1 cellular context compared by ENCODE assay signal in the genomic region with DNA sequence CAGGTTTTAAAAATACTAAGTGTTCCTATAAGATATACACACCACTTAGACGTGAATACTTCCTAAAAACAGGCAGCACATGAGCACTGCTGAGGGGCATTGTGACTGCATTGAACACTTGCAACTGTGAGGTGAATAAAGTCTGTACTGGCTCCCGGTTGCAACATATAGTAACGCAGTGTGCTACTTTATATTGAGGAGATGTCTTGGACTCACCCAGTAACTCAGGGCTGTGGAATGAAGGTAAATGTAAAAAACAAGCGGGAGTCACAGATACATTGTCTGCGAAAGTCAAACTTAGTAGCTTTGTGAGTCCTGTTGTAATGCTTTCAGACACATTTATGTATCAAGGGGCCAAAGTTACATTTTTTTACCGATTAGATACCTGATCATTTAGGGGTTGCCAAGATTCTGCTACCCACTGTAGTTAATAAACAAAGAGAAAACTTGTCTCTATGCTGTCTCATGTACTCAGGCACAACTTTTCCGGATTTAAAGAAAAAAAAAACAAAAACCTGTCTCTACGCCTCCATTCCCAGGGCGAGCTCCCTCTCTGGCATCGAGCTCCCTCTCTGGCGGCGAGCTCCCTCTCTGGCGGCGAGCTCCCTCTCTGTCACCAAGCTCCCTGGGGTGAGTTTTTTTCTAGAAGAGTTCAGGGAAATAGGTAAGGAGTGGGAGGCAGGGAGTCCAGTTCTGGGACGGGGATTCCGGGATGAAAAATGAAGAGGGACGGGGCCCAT.
TF ChIP-seq lines count a peak whose summit lies in the region.

No MANE protein-coding gene starts in this region.

TF ChIP-seq in IMR-90, 13 proteins besides CTCF, POLR2A, EP300 and RAD21:
- TF ChIP-seq SMC3 (IDR thresholded peaks at IDR 0.05; ENCODE audit: low read depth, low read length): no peak
- TF ChIP-seq CEBPB (IDR thresholded peaks at IDR 0.05; ENCODE audit: low read depth, low read length): peak; percentile 29; the same call in 1 of the 2 replicates
- no peak for TF ChIP-seq MXI1 (IDR thresholded peaks at IDR 0.05; ENCODE audit: borderline replicate concordance, low read depth, low read length)
- no peak for TF ChIP-seq NFE2L2 (IDR thresholded peaks at IDR 0.05; ENCODE audit: low read depth, low read length)
- TF ChIP-seq MAZ (IDR thresholded peaks at IDR 0.05; ENCODE audit: borderline replicate concordance, low read depth, low read length): no peak
